In genomic region chr3:69104585-69104984, GRCh38 we compare ENCODE assay signal across 17 cellular contexts. TPM values are rescaled to one million over a fixed set of nuclear protein-coding genes. Genes with fewer than 3 reads are reported as not detected.
A peak's percentile ranks its signal among the peaks of the same experiment; 100 is the strongest.
DNase-seq lines count a peak whose midpoint lies in the region; ATAC-seq and TF ChIP-seq lines count a peak whose summit lies in the region.
"Had no signal": no experiment of that assay in that cellular context is flagged by ENCODE, and none has a peak within 500 bp of the region (broad histone marks: within the 10 kb centered on the region; RNA-seq: fewer than 3 reads in every experiment).

No MANE protein-coding gene starts in this region.

- TF ChIP-seq CTCF in CD14-positive monocyte (IDR thresholded peaks at IDR 0.05) (no peak), VCaP (conservative IDR thresholded peaks at IDR 0.05) (no peak)

- DNase-seq in CD14-positive monocyte (ENCODE audit: low spot score) (no peak), naive B cell (no peak), NCI-H510A treated with DMSO at 0.1 percent for 48 hours (lab: John Stamatoyannopoulos, UW) (no peak), nucleus accumbens (lab: John Stamatoyannopoulos, UW) (no peak)
- DNase-seq: activated CD4-positive, alpha-beta T cell treated with anti-CD3 and anti-CD28 coated beads, Interleukin-2, amount 10 ng/mL, durations not matched to agents 24 days and 14 days; activated effector memory CD4-positive, alpha-beta T cell treated with anti-CD3 and anti-CD28 coated beads, Interleukin-2, amount 50 U/mL, for 16 hours; amniotic stem cell; lower lobe of right lung; NCI-H1105 treated with DMSO at 0.1 percent for 48 hours; NCI-H2081 treated with DMSO at 0.1 percent for 48 hours; posterior cingulate gyrus; stimulated activated CD4-positive, alpha-beta T cell treated with anti-CD3 and anti-CD28 coated beads, Interleukin-4, amount 100 ng/mL, for 24 hours had no signal

- ATAC-seq in naive B cell (ENCODE audit: low read depth in 2 of 2) (no peak), GM19455 (IDR thresholded peaks at IDR 0.05; ENCODE audit: unreplicated experiment) (no peak), HG03565 (IDR thresholded peaks at IDR 0.05; ENCODE audit: unreplicated experiment) (no peak)
- ATAC-seq: lower lobe of right lung had no signal

- H3K27me3 Mint-ChIP-seq in CD14-positive monocyte (ENCODE audit: low read depth in 3 of 3) (no peaks in the 10 kb centered on the region), naive B cell (no peaks in the 10 kb centered on the region)
- H3K27me3 Mint-ChIP-seq: activated CD4-positive, alpha-beta T cell treated with anti-CD3 and anti-CD28 coated beads, Interleukin-2, amount 10 ng/mL, durations not matched to agents 24 days and 14 days had no signal

- peaks cover 31% of the 10 kb centered on the region for H3K79me2 ChIP-seq in ACC112 (ENCODE audit: control insufficient read depth, insufficient read depth, low read length, unreplicated experiment)

- no peak overlapping the region for H3K4me3 ChIP-seq in ACC112 (ENCODE audit: low read depth, low read length)
- H3K4me3 ChIP-seq: hepatocyte, lower lobe of right lung had no signal

- H3K4me1 ChIP-seq in ACC112 (ENCODE audit: control insufficient read depth, insufficient read depth, low read length, unreplicated experiment) = peaks cover 32% of the 10 kb centered on the region

- H3K36me3 ChIP-seq in ACC112 (ENCODE audit: insufficient read depth, low read length) = peaks cover 36% of the 10 kb centered on the region

- peaks cover 0 to 2% (median 0%) of the 10 kb centered on the region in 7 donors for H3K9me3 Mint-ChIP-seq in CD14-positive monocyte
- no peaks in the 10 kb centered on the region for H3K9me3 Mint-ChIP-seq in naive B cell
- H3K9me3 Mint-ChIP-seq: activated CD4-positive, alpha-beta T cell treated with anti-CD3 and anti-CD28 coated beads, Interleukin-2, amount 10 ng/mL, durations not matched to agents 24 days and 14 days had no signal

- no peak overlapping the region for H2AFZ ChIP-seq in ACC112 (ENCODE audit: low read length, unreplicated experiment)
- H2AFZ ChIP-seq: hepatocyte had no signal

- H3K27ac Mint-ChIP-seq in CD14-positive monocyte = peak overlapping the region in 6 of 7 donors; percentile 7 to 55 (median 42)
- peak overlapping the region in 4 of 6 donors; percentile 25 to 94 (median 51) for H3K27ac Mint-ChIP-seq in naive B cell

- intact Hi-C loops in CD14-positive monocyte (cut with micrococcal nuclease) = no loop called here

- H3K4me1 Mint-ChIP-seq in CD14-positive monocyte (peaks cover 41% of the 10 kb centered on the region), naive B cell (peaks cover 18 to 22% (median 19%) of the 10 kb centered on the region in 3 donors)

- peaks cover 38 to 46% of the 10 kb centered on the region in 2 donors for H3K36me3 Mint-ChIP-seq in CD14-positive monocyte
- H3K36me3 Mint-ChIP-seq in naive B cell = peaks cover 17 to 30% of the 10 kb centered on the region in 2 donors

- H3K27ac ChIP-seq in ACC112 (ENCODE audit: low read depth, low read length) (peak overlapping the region; percentile 84), VCaP (peak overlapping the region; percentile 84)
- H3K27ac ChIP-seq: hepatocyte, lower lobe of right lung had no signal

- H3K4me3 Mint-ChIP-seq in CD14-positive monocyte = no peak overlapping the region
- H3K4me3 Mint-ChIP-seq in naive B cell = no peak overlapping the region
- H3K4me3 Mint-ChIP-seq: activated CD4-positive, alpha-beta T cell treated with anti-CD3 and anti-CD28 coated beads, Interleukin-2, amount 10 ng/mL, durations not matched to agents 24 days and 14 days had no signal

- no peaks in the 10 kb centered on the region for H3K27me3 ChIP-seq in ACC112 (ENCODE audit: insufficient read depth, low read length)
- H3K27me3 ChIP-seq: hepatocyte had no signal

RNA-seq across cellular contexts. Expression of gene LMOD3, which starts 17.8 kb away (rescaled TPM):
- polyA plus RNA-seq in CD14-positive monocyte = not detected
- under 1 TPM in 3 of 6 donors, not detected in 3; 0.05 to 0.19 (median 0.09) TPM for polyA plus RNA-seq in naive B cell (ENCODE audit: low read depth in 6 of 6)
- polyA plus RNA-seq: hepatocyte had no signal

RNA-seq across cellular contexts. Expression of gene ARL6IP5, which starts 19.8 kb away (rescaled TPM):
- polyA plus RNA-seq in CD14-positive monocyte (100 to 1,000 TPM; 430 to 458 TPM), naive B cell (ENCODE audit: low read depth in 6 of 6) (100 to 1,000 TPM; 278 to 469 (median 324) TPM)

RNA-seq across cellular contexts. Expression of gene UBA3, which starts 24.4 kb away (rescaled TPM):
- polyA plus RNA-seq in CD14-positive monocyte (10 to 100 TPM; 77.1 to 88.5 TPM), naive B cell (ENCODE audit: low read depth in 6 of 6) (100 to 1,000 TPM in 1 of 6 donors, 10 to 100 TPM in 5; 57.8 to 123 (median 61.1) TPM)

RNA-seq across cellular contexts. Expression of gene TMF1, which starts 52.5 kb away (rescaled TPM):
- polyA plus RNA-seq in CD14-positive monocyte (10 to 100 TPM; 23.1 to 25.6 TPM), naive B cell (ENCODE audit: low read depth in 6 of 6) (10 to 100 TPM; 26.1 to 65.0 (median 54.4) TPM)
